ENCODE assay signal across 8 cellular contexts in genomic region chr14:68816183-68816942, GRCh38. TPM values are rescaled to one million over a fixed set of nuclear protein-coding genes. Genes with fewer than 3 reads are reported as not detected.
DNase-seq lines count a peak whose midpoint lies in the region; ATAC-seq and TF ChIP-seq lines count a peak whose summit lies in the region.

No MANE protein-coding gene starts in this region.

- H3K36me3 ChIP-seq in MG63 (no peaks in the 10 kb centered on the region), SJSA1 (no peaks in the 10 kb centered on the region)

- peak overlapping the region; percentile 15 for H3K9ac ChIP-seq in H9 (ENCODE audit: extremely low read depth, insufficient read length, low read length)

- peak overlapping the region; percentile 43 to 55; a peak in 3 of 5 replicates for H3K4me3 Mint-ChIP-seq in H9
- peak overlapping the region; percentile 77 for H3K4me3 Mint-ChIP-seq in activated naive CD4-positive, alpha-beta T cell treated with anti-CD3 and anti-CD28 coated beads, Interleukin-2, amount 10 ng/mL, durations not matched to agents 7 days and 5 days

- in situ Hi-C loops in G401 (cut with HindIII; ENCODE audit: low sequenced_read_pairs): no loop called here

- no peaks in the 10 kb centered on the region for H3K27me3 ChIP-seq in H9 (ENCODE audit: insufficient read depth, low read length)
- no peaks in the 10 kb centered on the region for H3K27me3 ChIP-seq in MG63
- H3K27me3 ChIP-seq in SJSA1 (replicated peaks): no peaks in the 10 kb centered on the region

- no peak overlapping the region for H2BK20ac ChIP-seq in H9 (ENCODE audit: low read depth, low read length, poor library complexity, severe bottlenecking)

- H3K4me1 Mint-ChIP-seq in H9: peaks cover 66 to 68% of the 10 kb centered on the region in 2 experiments
- peaks cover 72% of the 10 kb centered on the region for H3K4me1 Mint-ChIP-seq in activated naive CD4-positive, alpha-beta T cell treated with anti-CD3 and anti-CD28 coated beads, Interleukin-2, amount 10 ng/mL, durations not matched to agents 7 days and 5 days

- H2BK5ac ChIP-seq in H9 (ENCODE audit: insufficient read length, low read length): no peak overlapping the region

- H3K56ac ChIP-seq in H9 (ENCODE audit: insufficient read length, low read depth, low read length): no peak overlapping the region

- no peaks in the 10 kb centered on the region for H3K79me2 ChIP-seq in H9 (ENCODE audit: insufficient read depth, low read length)

- H3K27ac Mint-ChIP-seq in H9: peak overlapping the region in 2 of 3 experiments; percentile 49 to 74; a peak in 2 of 7 replicates
- peak overlapping the region; percentile 99 for H3K27ac Mint-ChIP-seq in activated naive CD4-positive, alpha-beta T cell treated with anti-CD3 and anti-CD28 coated beads, Interleukin-2, amount 10 ng/mL, durations not matched to agents 7 days and 5 days

- no peaks in the 10 kb centered on the region for H4K20me1 ChIP-seq in H9 (ENCODE audit: control insufficient read depth, insufficient read depth, insufficient read length)

- peaks cover 0 to 2% of the 10 kb centered on the region in 2 experiments; a peak in 1 of 5 replicates for H3K9me3 Mint-ChIP-seq in H9
- no peaks in the 10 kb centered on the region for H3K9me3 Mint-ChIP-seq in activated naive CD4-positive, alpha-beta T cell treated with anti-CD3 and anti-CD28 coated beads, Interleukin-2, amount 10 ng/mL, durations not matched to agents 7 days and 5 days

- peak overlapping the region; percentile 85 for H3K18ac ChIP-seq in H9 (ENCODE audit: insufficient read length, low read depth, low read length)

- WGBS in H9 (ENCODE audit: extremely low coverage, insufficient read length, low lambda C conversion rate): no CpG with 5 or more reads among the region's 82 CpGs

- H2BK12ac ChIP-seq in H9 (ENCODE audit: insufficient read length, low read depth, low read length): no peak overlapping the region

- no peak overlapping the region for H4K5ac ChIP-seq in H9 (ENCODE audit: insufficient read length, low read depth, low read length)

- CTCF ChIA-PET in activated naive CD4-positive, alpha-beta T cell treated with anti-CD3 and anti-CD28 coated beads, Interleukin-2, amount 10 ng/mL, durations not matched to agents 7 days and 5 days (lab: Charles Lee): interaction anchor here (0.8 to 11.5 kb wide), 28 partner anchors 9 to 976 kb away, joined by 3 to 149 read pairs (median 6); partner anchors contain the start of gene ZFP36L1

- H3K4me1 ChIP-seq in H9 (ENCODE audit: insufficient read depth, low read length): peaks cover 17% of the 10 kb centered on the region
- peaks cover 35% of the 10 kb centered on the region for H3K4me1 ChIP-seq in SJSA1 (replicated peaks)

- H3K4ac ChIP-seq in H9 (ENCODE audit: low read depth, low read length): no peak overlapping the region; the same call in 1 of the 2 replicates

- H3K36me3 Mint-ChIP-seq in H9 (ENCODE audit: insufficient read depth in 1 of 3, low read depth in 3 of 3): 0 out of 7 replicates have a peak, but pooled peaks cover 0 to 1% (median 0%) of the 10 kb centered on the region in 3 experiments
- H3K36me3 Mint-ChIP-seq in activated naive CD4-positive, alpha-beta T cell treated with anti-CD3 and anti-CD28 coated beads, Interleukin-2, amount 10 ng/mL, durations not matched to agents 7 days and 5 days: no peaks in the 10 kb centered on the region

- ATAC-seq in omental fat pad (ENCODE audit: low FRiP score): peak; percentile 85

- H3K27ac ChIP-seq in H9 (ENCODE audit: insufficient read length, low read depth, low read length) (no peak overlapping the region), SJSA1 (peak overlapping the region; percentile 85), temporal lobe (ENCODE audit: low read depth, low read length) (peak overlapping the region; percentile 94)

- no peaks in the 10 kb centered on the region for H3K79me1 ChIP-seq in H9 (ENCODE audit: insufficient read depth, low read depth, low read length, poor library complexity, severe bottlenecking)

- H3T11ph ChIP-seq in H9 (ENCODE audit: low read length): no peak overlapping the region

- no peak overlapping the region for H4K8ac ChIP-seq in H9 (replicated peaks; ENCODE audit: insufficient read length, low read depth, low read length)

- H3K4me3 ChIP-seq in MG63 (peak overlapping the region; percentile 36), SJSA1 (peak overlapping the region; percentile 34)

- DNase-seq in G401 (ENCODE audit: low spot score): peak; percentile 83
- DNase-seq in H9: peak; percentile 89
- DNase-seq in MG63: peak; percentile 83
- DNase-seq in SJSA1 (ENCODE audit: low read depth in 1 of 2, low spot score in 2 of 2): peak; percentile 88 to 95
- DNase-seq in activated naive CD4-positive, alpha-beta T cell treated with anti-CD3 and anti-CD28 coated beads, Interleukin-2, amount 10 ng/mL, durations not matched to agents 7 days and 5 days: peak; percentile 92
- peak; percentile 92 for DNase-seq in germinal center (ENCODE audit: low spot score)
- DNase-seq in omental fat pad (ENCODE audit: low spot score): peak; percentile 75

- no peaks in the 10 kb centered on the region for H3K9me3 ChIP-seq in H9 (ENCODE audit: control insufficient read depth, low read depth, low read length)
- no peaks in the 10 kb centered on the region for H3K9me3 ChIP-seq in MG63
- H3K9me3 ChIP-seq in SJSA1 (replicated peaks): no peaks in the 10 kb centered on the region

- H2AFZ ChIP-seq in H9 (ENCODE audit: low read length): no peak overlapping the region

- no peak overlapping the region for H2AK5ac ChIP-seq in H9 (ENCODE audit: insufficient read length, low read length)

- H2BK120ac ChIP-seq in H9 (ENCODE audit: low read depth, low read length, poor library complexity, severe bottlenecking): no peak overlapping the region

- H3K27me3 Mint-ChIP-seq in H9 (ENCODE audit: low read depth): peaks cover 11% of the 10 kb centered on the region
- no peaks in the 10 kb centered on the region for H3K27me3 Mint-ChIP-seq in activated naive CD4-positive, alpha-beta T cell treated with anti-CD3 and anti-CD28 coated beads, Interleukin-2, amount 10 ng/mL, durations not matched to agents 7 days and 5 days

- no peak overlapping the region for H3K4me2 ChIP-seq in H9 (ENCODE audit: insufficient read depth, insufficient read length, low read length)

- no peak overlapping the region for H3K23ac ChIP-seq in H9 (ENCODE audit: insufficient read length, low read depth, low read length)

- no peaks in the 10 kb centered on the region for H3K23me2 ChIP-seq in H9 (ENCODE audit: insufficient read length, low read depth, low read length, poor library complexity, severe bottlenecking)

- no peak overlapping the region for H2BK15ac ChIP-seq in H9 (ENCODE audit: low read depth, low read length)

- TF ChIP-seq CTCF in H9 (conservative IDR thresholded peaks at IDR 0.05) (peak; percentile 98), omental fat pad (IDR thresholded peaks at IDR 0.05) (peak in 2 of 3 donors; percentile 65 to 83)

- peak overlapping the region; percentile 96 for H3K14ac ChIP-seq in H9 (ENCODE audit: insufficient read depth, low read length)

- no peak overlapping the region for H4K91ac ChIP-seq in H9 (ENCODE audit: insufficient read length, low read depth, low read length)

RNA-seq across cellular contexts. Expression of gene ZFP36L1, which starts 23.5 kb away (rescaled TPM):
- total RNA-seq in G401 (2014; rRNA removed; shearing (Covaris generic)): 7.8 and 28.6 TPM in 2 replicates
- 95.0 and 109 TPM in 2 replicates for total RNA-seq in H9 (2021)
- total RNA-seq in MG63 (2014; rRNA removed; shearing (Covaris generic); ENCODE audit: low replicate concordance): 9.3 and 30.2 TPM in 2 replicates
- 11.0 and 22.0 TPM in 2 replicates for total RNA-seq in SJSA1 (2014; rRNA removed; shearing (Covaris generic))
- 100 to 1,000 TPM; 363 to 395 (median 384) TPM for total RNA-seq in omental fat pad
- total RNA-seq in temporal lobe: 17.7 TPM
